Comparison of ENCODE assay signal across 26 cellular contexts in the genomic region with DNA sequence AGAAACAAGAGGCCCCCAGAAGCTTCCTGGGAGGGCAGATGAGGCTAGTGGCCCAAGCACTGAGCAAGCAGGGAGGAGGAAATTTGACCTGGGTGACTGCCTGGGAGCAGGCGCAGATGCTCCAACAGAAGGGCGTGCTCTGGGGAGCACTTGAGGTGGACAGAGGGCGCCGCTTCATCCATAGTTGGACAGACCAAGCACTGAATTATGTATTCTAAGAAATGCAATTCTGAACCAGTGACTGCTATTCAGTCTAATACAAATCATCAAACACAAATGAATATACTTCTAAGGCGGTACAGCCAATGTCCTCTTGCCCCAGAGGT. TPM values are rescaled to one million over a fixed set of nuclear protein-coding genes. Genes with fewer than 3 reads are reported as not detected.
DNase-seq lines count a peak whose midpoint lies in the region; ATAC-seq, FAIRE-seq and TF ChIP-seq lines count a peak whose summit lies in the region.
"Had no signal": no experiment of that assay in that cellular context is flagged by ENCODE, and none has a peak within 500 bp of the region (broad histone marks: within the 10 kb centered on the region; RNA-seq: fewer than 3 reads in every experiment).

No MANE protein-coding gene starts in this region.

- TF ChIP-seq POLR2A in HepG2 (IDR thresholded peaks at IDR 0.05; ENCODE audit: insufficient read depth in 1 of 2, low read depth in 2 of 2, low read length in 2 of 2) (no peak), right lobe of liver (IDR thresholded peaks at IDR 0.05) (no peak)

- TF ChIP-seq CTCF in HepG2 (CRISPR knock-in tag; IDR thresholded peaks at IDR 0.05) (no peak), right lobe of liver (IDR thresholded peaks at IDR 0.05) (no peak), chondrocyte (IDR thresholded peaks at IDR 0.05) (no peak), hepatocyte (IDR thresholded peaks at IDR 0.05; ENCODE audit: poor library complexity) (no peak)

- H3K27me3 Mint-ChIP-seq in chondrocyte (ENCODE audit: low read depth): peaks cover 3% of the 10 kb centered on the region
- H3K27me3 Mint-ChIP-seq in stimulated activated memory B cell treated with anti-CD40 and anti-IgM and Interleukin-4, amounts not matched to agents 10 μg/mL and 1 μg/mL and 100 μg/mL, for 72 hours: no peaks in the 10 kb centered on the region
- H3K27me3 Mint-ChIP-seq: CD8-positive, alpha-beta memory T cell had no signal

- DNase-seq in HepG2 (ENCODE audit: low spot score) (no peak), right lobe of liver (no peak), chondrocyte (ENCODE audit: low spot score) (peak; percentile 72), hepatocyte (ENCODE audit: low spot score) (no peak), LoVo (ENCODE audit: low spot score) (no peak)
- DNase-seq in activated CD4-positive, CD25-positive, alpha-beta regulatory T cell treated with anti-CD3 and anti-CD28 coated beads, Interleukin-2, amount 50 U/mL, for 72 hours: no peak
- DNase-seq: 8988T; ACHN; AML-193; BE2C; CD4-positive, alpha-beta T cell; CD8-positive, alpha-beta memory T cell; DMS 273 treated with DMSO at 0.1 percent for 48 hours; DMS79; EL; GDM1; H9 had no signal

- H3K9ac ChIP-seq in HepG2 (ENCODE audit: insufficient read depth, low read depth, low read length): no peak overlapping the region
- H3K9ac ChIP-seq: BLaER1 treated with 17β-estradiol and CSF1 and Interleukin-3, amounts not matched to agents 10 nM and 100 nM had no signal

- intact Hi-C loops in HepG2 (cut with micrococcal nuclease; ENCODE audit: unreplicated experiment) (no loop called here), right lobe of liver (cut with DNase I) (no loop called here)

- no peaks in the 10 kb centered on the region for H3K9me2 ChIP-seq in hepatocyte (replicated peaks; ENCODE audit: insufficient read depth)

- H3K27ac ChIP-seq in HepG2 (ENCODE audit: extremely low read length, insufficient read depth, low read length): no peak overlapping the region
- H3K27ac ChIP-seq in right lobe of liver: no peak overlapping the region
- no peak overlapping the region for H3K27ac ChIP-seq in hepatocyte
- H3K27ac ChIP-seq: A549; BLaER1 treated with 17β-estradiol and CSF1 and Interleukin-3, amounts not matched to agents 10 nM and 100 nM had no signal

- H3K4me2 ChIP-seq in HepG2 (ENCODE audit: low read depth, low read length): no peak overlapping the region
- H3K4me2 ChIP-seq in hepatocyte: no peak overlapping the region
- H3K4me2 ChIP-seq: A549; BLaER1 treated with 17β-estradiol and CSF1 and Interleukin-3, amounts not matched to agents 10 nM and 100 nM; GM23338 had no signal

- H2AFZ ChIP-seq in HepG2 (ENCODE audit: low read length) (no peak overlapping the region), hepatocyte (no peak overlapping the region)
- H2AFZ ChIP-seq: GM23338 had no signal

- no peak overlapping the region for H3K4me3 ChIP-seq in HepG2 (replicated peaks in 1 of 3; ENCODE audit: insufficient read depth in 1 of 3, low read depth in 2 of 3, low read length in 3 of 3)
- H3K4me3 ChIP-seq in right lobe of liver: no peak overlapping the region
- H3K4me3 ChIP-seq in hepatocyte: no peak overlapping the region
- H3K4me3 ChIP-seq: A549; BLaER1 treated with 17β-estradiol and CSF1 and Interleukin-3, amounts not matched to agents 10 nM and 100 nM; GM12878; GM23338 had no signal

- no peaks in the 10 kb centered on the region for H3K4me1 Mint-ChIP-seq in chondrocyte (ENCODE audit: low read depth)
- peaks cover 76% of the 10 kb centered on the region for H3K4me1 Mint-ChIP-seq in stimulated activated memory B cell treated with anti-CD40 and anti-IgM and Interleukin-4, amounts not matched to agents 10 μg/mL and 1 μg/mL and 100 μg/mL, for 72 hours
- H3K4me1 Mint-ChIP-seq: H9 had no signal

- no peaks in the 10 kb centered on the region for H3K36me3 ChIP-seq in HepG2 (replicated peaks in 1 of 2; ENCODE audit: control insufficient read depth in 1 of 2, insufficient read depth in 2 of 2, low read length in 2 of 2)
- no peaks in the 10 kb centered on the region for H3K36me3 ChIP-seq in right lobe of liver
- no peaks in the 10 kb centered on the region for H3K36me3 ChIP-seq in hepatocyte (replicated peaks; ENCODE audit: insufficient read depth, low read depth)
- H3K36me3 ChIP-seq: BE2C had no signal

- no peak for ATAC-seq in HepG2
- ATAC-seq in right lobe of liver: no peak
- ATAC-seq in stimulated activated memory B cell treated with anti-CD40 and anti-IgM and Interleukin-4, amounts not matched to agents 10 μg/mL and 1 μg/mL and 100 μg/mL, for 72 hours: no peak
- ATAC-seq: A549, GM12878, GM23338, HCT116 had no signal

- TF ChIP-seq RAD21 in HepG2 (CRISPR knock-in tag; IDR thresholded peaks at IDR 0.05): no peak

- H3K27ac Mint-ChIP-seq in chondrocyte (ENCODE audit: unreplicated experiment): no peak overlapping the region
- peak overlapping the region; percentile 28 for H3K27ac Mint-ChIP-seq in stimulated activated memory B cell treated with anti-CD40 and anti-IgM and Interleukin-4, amounts not matched to agents 10 μg/mL and 1 μg/mL and 100 μg/mL, for 72 hours
- H3K27ac Mint-ChIP-seq: CD14-positive monocyte; CD4-positive, alpha-beta T cell; CD8-positive, alpha-beta memory T cell; GM23338; H9 had no signal

- H4K20me1 ChIP-seq in HepG2 (ENCODE audit: insufficient read depth, low read length) (no peaks in the 10 kb centered on the region), hepatocyte (ENCODE audit: insufficient read depth, poor library complexity, severe bottlenecking) (no peaks in the 10 kb centered on the region)

- H3K4me3 Mint-ChIP-seq in chondrocyte (ENCODE audit: unreplicated experiment): no peak overlapping the region
- no peak overlapping the region for H3K4me3 Mint-ChIP-seq in stimulated activated memory B cell treated with anti-CD40 and anti-IgM and Interleukin-4, amounts not matched to agents 10 μg/mL and 1 μg/mL and 100 μg/mL, for 72 hours
- H3K4me3 Mint-ChIP-seq: CD14-positive monocyte; CD4-positive, alpha-beta T cell; GM23338; H9 had no signal

- in situ Hi-C loops in HepG2 (cut with HindIII; ENCODE audit: extremely low pct_ligation_motif_present, low pct_unique_long_range_greater_than_20kb): no loop called here

- POLR2A ChIA-PET in HepG2 (lab: Yijun Ruan, JAX): no interaction called here

- H3K4me1 ChIP-seq in HepG2 (ENCODE audit: insufficient read depth, low read length) (peaks cover 16% of the 10 kb centered on the region), right lobe of liver (peaks cover 0 to 12% (median 4%) of the 10 kb centered on the region in 4 donors), hepatocyte (ENCODE audit: insufficient read depth) (no peaks in the 10 kb centered on the region)
- H3K4me1 ChIP-seq: A549, BE2C had no signal

- no peaks in the 10 kb centered on the region for H3K79me2 ChIP-seq in HepG2 (ENCODE audit: insufficient read depth, low read length)
- no peaks in the 10 kb centered on the region for H3K79me2 ChIP-seq in hepatocyte

- peaks cover 2 to 26% of the 10 kb centered on the region in 2 experiments; a peak in 4 of 5 replicates for H3K27me3 ChIP-seq in HepG2 (ENCODE audit: control insufficient read depth in 1 of 2, insufficient read depth in 2 of 2, low read length in 2 of 2)
- no peaks in the 10 kb centered on the region for H3K27me3 ChIP-seq in right lobe of liver
- H3K27me3 ChIP-seq in hepatocyte: peaks cover 6% of the 10 kb centered on the region

- no peaks in the 10 kb centered on the region for H3K9me3 ChIP-seq in HepG2 (ENCODE audit: low read length)
- H3K9me3 ChIP-seq in right lobe of liver: no peaks in the 10 kb centered on the region
- peaks cover 5% of the 10 kb centered on the region for H3K9me3 ChIP-seq in hepatocyte (ENCODE audit: low read depth)

- H3K9me3 Mint-ChIP-seq in chondrocyte (ENCODE audit: low read depth): peaks cover 47% of the 10 kb centered on the region
- H3K9me3 Mint-ChIP-seq in stimulated activated memory B cell treated with anti-CD40 and anti-IgM and Interleukin-4, amounts not matched to agents 10 μg/mL and 1 μg/mL and 100 μg/mL, for 72 hours: peaks cover 5% of the 10 kb centered on the region

- peaks cover 6% of the 10 kb centered on the region for H3K36me3 Mint-ChIP-seq in chondrocyte (ENCODE audit: low read depth)
- H3K36me3 Mint-ChIP-seq in stimulated activated memory B cell treated with anti-CD40 and anti-IgM and Interleukin-4, amounts not matched to agents 10 μg/mL and 1 μg/mL and 100 μg/mL, for 72 hours: peaks cover 24% of the 10 kb centered on the region

- WGBS in HepG2 (ENCODE audit: low lambda C conversion rate): 59% methylated on average over 5 of the region's 5 CpGs
- WGBS in right lobe of liver (ENCODE audit: insufficient coverage, low coverage, low lambda C conversion rate, missing lambda C conversion rate): 73% methylated on average over 5 of the region's 5 CpGs
- WGBS in hepatocyte (ENCODE audit: low lambda C conversion rate, missing lambda C conversion rate): 79% methylated on average over 5 of the region's 5 CpGs

- CTCF ChIA-PET in HepG2 (lab: Yijun Ruan, JAX; ENCODE audit: low intra/inter-chr PET ratio, low total read pairs): no interaction called here

- TF ChIP-seq EP300 in HepG2 (IDR thresholded peaks at IDR 0.05; ENCODE audit: low read depth in 2 of 2, low read length in 2 of 2) (no peak), HepG2 (CRISPR knock-in tag; IDR thresholded peaks at IDR 0.05; ENCODE audit: borderline replicate concordance) (no peak)

- no peak for FAIRE-seq in HepG2 (lab: Jason Lieb, UNC)
- FAIRE-seq: A549, D721Med, GM12878 had no signal

- BruUV-seq in HepG2 (replicated peaks; lab: Mats Ljungman, UMichigan): no TSS peak

RNA-seq across cellular contexts. Expression of gene IRF4, which starts 28.7 kb away (rescaled TPM):
- total RNA-seq in HepG2 (2016; rRNA removed; fragmentation: Illumina TruSeq; extraction: Trizol) (0.07 and 0.09 TPM in 2 replicates), right lobe of liver (1 to 10 TPM in 4 of 6 experiments, under 1 TPM in 2; 0.24 to 5.0 (median 1.6) TPM), chondrocyte (0.05 TPM in 1 of 3 replicates, not detected in the others), hepatocyte (0.23 and 0.44 TPM in 2 replicates)
- not detected in 2 replicates for total RNA-seq in HepG2 (2016; cell fraction: cytosol; rRNA removed; fragmentation: Illumina TruSeq; extraction: Trizol; ENCODE audit: low read depth)
- 0.06 and 0.13 TPM in 2 replicates for total RNA-seq in HepG2 (2016; cell fraction: insoluble cytoplasmic fraction; rRNA removed; fragmentation: Illumina TruSeq; extraction: Trizol)
- total RNA-seq in HepG2 (2016; cell fraction: membrane; rRNA removed; fragmentation: Illumina TruSeq; extraction: Trizol): 0.19 and 0.21 TPM in 2 replicates
- 0.09 TPM in 1 of 2 replicates, not detected in the other for total RNA-seq in HepG2 (2016; cell fraction: nucleus; rRNA removed; fragmentation: Illumina TruSeq; extraction: Trizol)
- polyA plus RNA-seq in HepG2 (2011; rRNA removed) (0.07 TPM in 2 replicates), hepatocyte (0.02 TPM in 1 of 2 replicates, not detected in the other)
- polyA plus RNA-seq in HepG2 (2011; cell fraction: cytosol; rRNA removed): 0.04 and 0.24 TPM in 2 replicates
- polyA plus RNA-seq in HepG2 (2011; cell fraction: nucleus; rRNA removed): 0.16 and 0.51 TPM in 2 replicates
- polyA plus RNA-seq in HepG2 (2012): 0.04 and 0.11 TPM in 2 replicates
- polyA plus RNA-seq in HepG2 (2016; cell fraction: cytosol; fragmentation: Illumina TruSeq; extraction: Trizol; ENCODE audit: low read depth): not detected in 2 replicates
- polyA plus RNA-seq in HepG2 (2016; cell fraction: insoluble cytoplasmic fraction; fragmentation: Illumina TruSeq; extraction: Trizol; ENCODE audit: low read depth): 0.09 and 0.10 TPM in 2 replicates
- polyA plus RNA-seq in HepG2 (2016; cell fraction: membrane; fragmentation: Illumina TruSeq; extraction: Trizol; ENCODE audit: low read depth): 0.03 and 0.05 TPM in 2 replicates
- polyA plus RNA-seq in HepG2 (2016; cell fraction: nucleus; fragmentation: Illumina TruSeq; extraction: Trizol; ENCODE audit: insufficient read depth, low read depth): 0.11 and 0.30 TPM in 2 replicates
- 0.72 TPM in 1 of 2 replicates, not detected in the other for polyA minus RNA-seq in HepG2 (2011; rRNA and poly(A)+ RNA removed; ENCODE audit: low replicate concordance)
- polyA minus RNA-seq in HepG2 (2011; cell fraction: cytosol; rRNA and poly(A)+ RNA removed): not detected in 2 replicates
- polyA minus RNA-seq in HepG2 (2011; cell fraction: nucleus; rRNA and poly(A)+ RNA removed): 0.12 and 0.13 TPM in 2 replicates
- total RNA-seq: H4 had no signal
